Comparison of ENCODE assay signal across 18 cellular contexts in the genomic region with DNA sequence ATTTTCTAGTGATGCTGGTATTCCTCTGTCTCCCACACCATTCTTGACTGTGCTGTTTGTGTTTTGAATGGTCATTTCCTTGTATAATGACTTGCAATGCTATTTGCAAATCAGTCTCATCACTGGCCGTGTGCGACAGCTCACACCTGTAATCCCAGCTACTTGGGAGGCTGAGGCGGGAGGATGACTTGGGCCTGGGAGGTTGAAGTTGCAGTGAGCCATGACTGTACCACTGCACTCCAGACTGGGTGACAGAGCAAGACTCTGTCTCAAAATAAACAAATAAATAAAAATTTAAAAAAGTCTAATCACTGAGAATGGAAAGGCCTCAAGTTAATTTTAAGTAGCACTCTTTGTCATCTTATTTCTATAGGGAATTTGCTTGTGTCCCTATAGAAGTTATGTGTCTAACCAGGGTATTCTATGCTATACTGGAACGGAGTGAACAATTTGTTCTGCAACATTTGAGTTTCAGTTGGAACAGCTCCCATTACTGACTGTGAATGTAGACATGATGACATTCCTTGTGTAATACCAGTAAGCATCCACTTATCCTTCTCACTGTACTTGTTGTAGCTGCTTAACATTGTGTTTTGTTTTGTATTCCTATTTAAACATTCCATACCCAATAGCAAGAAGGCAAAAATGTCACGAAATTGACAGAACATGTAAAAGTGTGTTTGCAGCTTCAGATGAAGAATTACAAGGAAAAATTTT.
DNase-seq lines count a peak whose midpoint lies in the region; ATAC-seq and TF ChIP-seq lines count a peak whose summit lies in the region.
"Had no signal": no experiment of that assay in that cellular context is flagged by ENCODE, and none has a peak within 500 bp of the region (broad histone marks: within the 10 kb centered on the region; RNA-seq: fewer than 3 reads in every experiment).

No MANE protein-coding gene starts in this region.

- TF ChIP-seq CTCF in cardiac muscle cell (IDR thresholded peaks at IDR 0.05; ENCODE audit: low read depth, low read length) (peak; percentile 11), fibroblast of the aortic adventitia (IDR thresholded peaks at IDR 0.05; ENCODE audit: insufficient read depth, low read length) (no peak), upper lobe of right lung (IDR thresholded peaks at IDR 0.05) (no peak), tibial artery (IDR thresholded peaks at IDR 0.05) (no peak)

- peaks cover 0 to 5% of the 10 kb centered on the region in 2 donors for H3K9me3 Mint-ChIP-seq in stimulated activated naive CD8-positive, alpha-beta T cell treated with anti-CD3 and anti-CD28 coated beads, Interleukin-15, amount 100 ng/mL, for 72 hours
- H3K9me3 Mint-ChIP-seq: type B pancreatic cell had no signal

- H3K9me3 ChIP-seq in cardiac muscle cell (ENCODE audit: low read depth) (no peaks in the 10 kb centered on the region), upper lobe of right lung (no peaks in the 10 kb centered on the region), tibial artery (no peaks in the 10 kb centered on the region)
- H3K9me3 ChIP-seq: ovary, Peyer's patch had no signal

- no peak overlapping the region for H3K27ac Mint-ChIP-seq in stimulated activated naive CD8-positive, alpha-beta T cell treated with anti-CD3 and anti-CD28 coated beads, Interleukin-15, amount 100 ng/mL, for 72 hours
- H3K27ac Mint-ChIP-seq: IgD-negative memory B cell, type B pancreatic cell had no signal

- H3K4me1 Mint-ChIP-seq in stimulated activated naive CD8-positive, alpha-beta T cell treated with anti-CD3 and anti-CD28 coated beads, Interleukin-15, amount 100 ng/mL, for 72 hours = no peaks in the 10 kb centered on the region
- H3K4me1 Mint-ChIP-seq: IgD-negative memory B cell had no signal

- no peak overlapping the region for H3K4me3 Mint-ChIP-seq in stimulated activated naive CD8-positive, alpha-beta T cell treated with anti-CD3 and anti-CD28 coated beads, Interleukin-15, amount 100 ng/mL, for 72 hours
- H3K4me3 Mint-ChIP-seq: IgD-negative memory B cell, type B pancreatic cell had no signal

- DNase-seq in cardiac muscle cell (ENCODE audit: low read depth in 1 of 2, low spot score in 1 of 2) = peak in 1 of 2 donors; percentile 83
- no peak for DNase-seq in left cardiac atrium
- DNase-seq in NCI-H69 (lab: John Stamatoyannopoulos, UW) = peak; percentile 53
- peak; percentile 59 for DNase-seq in fibroblast of the aortic adventitia (ENCODE audit: low read depth)
- no peak for DNase-seq in upper lobe of right lung
- DNase-seq in stimulated activated naive CD8-positive, alpha-beta T cell treated with anti-CD3 and anti-CD28 coated beads, Interleukin-15, amount 100 ng/mL, for 72 hours = no peak
- no peak for DNase-seq in tibial artery
- DNase-seq: ACHN; activated CD4-positive, alpha-beta T cell treated with anti-CD3 and anti-CD28 coated beads, Interleukin-2, amount 50 U/mL, for 4 hours; activated T-cell treated with anti-CD3 and anti-CD28 coated beads, Interleukin-2, amount 50 U/mL, for 48 hours; cerebellar nuclear complex; kidney glomerular epithelial cell; ovary; Peyer's patch had no signal

- no peak for ATAC-seq in left cardiac atrium
- peak; percentile 81 for ATAC-seq in upper lobe of right lung
- no peak for ATAC-seq in stimulated activated naive CD8-positive, alpha-beta T cell treated with anti-CD3 and anti-CD28 coated beads, Interleukin-15, amount 100 ng/mL, for 72 hours
- no peak for ATAC-seq in GM19023 (IDR thresholded peaks at IDR 0.05; ENCODE audit: unreplicated experiment)

- H3K4me1 ChIP-seq in cardiac muscle cell (ENCODE audit: low read depth) (peaks cover 2% of the 10 kb centered on the region), upper lobe of right lung (no peaks in the 10 kb centered on the region), tibial artery (peaks cover 0 to 12% (median 0%) of the 10 kb centered on the region in 4 donors)
- H3K4me1 ChIP-seq: Peyer's patch had no signal

- H3K4me3 ChIP-seq in cardiac muscle cell (no peak overlapping the region), fibroblast of the aortic adventitia (ENCODE audit: low read depth, low read length) (no peak overlapping the region), upper lobe of right lung (no peak overlapping the region), tibial artery (no peak overlapping the region)
- H3K4me3 ChIP-seq: ovary, Peyer's patch, skin epidermis had no signal

- H3K27me3 Mint-ChIP-seq in stimulated activated naive CD8-positive, alpha-beta T cell treated with anti-CD3 and anti-CD28 coated beads, Interleukin-15, amount 100 ng/mL, for 72 hours = no peaks in the 10 kb centered on the region
- H3K27me3 Mint-ChIP-seq: IgD-negative memory B cell had no signal

- intact Hi-C loops in left cardiac atrium (cut with DNase I) (no loop called here), upper lobe of right lung (cut with DNase I) (no loop called here), tibial artery (cut with DNase I; ENCODE audit: low total_unique reads) (no loop called here)

- H3K36me3 ChIP-seq in cardiac muscle cell (no peaks in the 10 kb centered on the region), upper lobe of right lung (no peaks in the 10 kb centered on the region), tibial artery (no peaks in the 10 kb centered on the region)
- H3K36me3 ChIP-seq: ovary, Peyer's patch had no signal

- no peak overlapping the region for H3K27ac ChIP-seq in cardiac muscle cell
- H3K27ac ChIP-seq in upper lobe of right lung = no peak overlapping the region
- H3K27ac ChIP-seq in tibial artery = no peak overlapping the region
- H3K27ac ChIP-seq: ovary, Peyer's patch, skin epidermis had no signal

- no peaks in the 10 kb centered on the region for H3K27me3 ChIP-seq in cardiac muscle cell
- no peaks in the 10 kb centered on the region for H3K27me3 ChIP-seq in upper lobe of right lung
- H3K27me3 ChIP-seq in tibial artery = no peaks in the 10 kb centered on the region
- H3K27me3 ChIP-seq: ovary, Peyer's patch had no signal

Comparison
In these comparisons a context has a peak if more than half of its experiments do, and no peak if none do; other contexts are left out.
1. DNase-seq: peak in NCI-H69 (single experiment) and fibroblast of the aortic adventitia (single experiment); none in left cardiac atrium (single experiment), upper lobe of right lung (single experiment), stimulated activated naive CD8-positive, alpha-beta T cell treated with anti-CD3 and anti-CD28 coated beads, Interleukin-15, amount 100 ng/mL, for 72 hours (0 of 2) and tibial artery (0 of 2).